Comparison of ENCODE assay signal across 20 cellular contexts in the genomic region with DNA sequence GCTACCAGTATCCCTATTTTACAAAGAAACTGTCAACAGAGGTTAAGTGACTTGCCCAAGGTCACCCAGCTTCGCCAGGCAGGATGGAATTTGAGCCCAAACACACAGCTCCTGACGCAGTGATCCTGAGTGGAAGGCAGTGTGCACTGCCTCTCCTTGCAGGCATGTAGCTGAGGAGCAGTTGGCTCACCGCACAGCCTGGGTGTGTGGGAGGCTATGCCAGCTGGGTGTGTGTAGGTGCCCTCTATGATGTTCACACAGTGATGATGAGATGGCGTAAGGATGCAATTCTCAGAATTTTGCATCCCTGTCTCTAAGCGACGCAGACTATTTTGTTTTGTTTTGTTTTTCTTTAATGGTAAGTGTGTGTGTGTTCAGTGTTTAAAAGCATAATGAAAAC.
A peak's percentile ranks its signal among the peaks of the same experiment; 100 is the strongest.
DNase-seq lines count a peak whose midpoint lies in the region; ATAC-seq and FAIRE-seq lines count a peak whose summit lies in the region.
"Had no signal": no experiment of that assay in that cellular context is flagged by ENCODE, and none has a peak within 500 bp of the region (broad histone marks: within the 10 kb centered on the region; RNA-seq: fewer than 3 reads in every experiment).

No MANE protein-coding gene starts in this region.

- no peak overlapping the region for H3K18ac ChIP-seq in trophoblast cell (ENCODE audit: low read length)

- peak overlapping the region; percentile 32 for H3K4me3 ChIP-seq in trophoblast cell (ENCODE audit: low read depth, low read length)
- H3K4me3 ChIP-seq: BLaER1, GM23338 had no signal

- H4K91ac ChIP-seq in trophoblast cell (ENCODE audit: low read depth, low read length): no peak overlapping the region

- peaks cover 5% of the 10 kb centered on the region for H3K9me3 ChIP-seq in trophoblast cell (ENCODE audit: insufficient read depth, low read depth, low read length)
- H3K9me3 ChIP-seq: BLaER1 had no signal

- no peaks in the 10 kb centered on the region for H3K27me3 ChIP-seq in trophoblast cell (ENCODE audit: insufficient read depth, low read length)
- H3K27me3 ChIP-seq: BLaER1 had no signal

- H2BK12ac ChIP-seq in trophoblast cell (ENCODE audit: low read length): no peak overlapping the region

- no peak overlapping the region for H2BK120ac ChIP-seq in trophoblast cell (ENCODE audit: insufficient read depth, low read length, poor library complexity)

- ATAC-seq in HG02981 (IDR thresholded peaks at IDR 0.05; ENCODE audit: unreplicated experiment): no peak

- H2AFZ ChIP-seq in trophoblast cell (ENCODE audit: insufficient read depth, low read length, poor library complexity): no peak overlapping the region
- H2AFZ ChIP-seq: GM23338 had no signal

- no peak overlapping the region for H3K4me2 ChIP-seq in trophoblast cell (ENCODE audit: low read length)
- H3K4me2 ChIP-seq: GM23338 had no signal

- no peak overlapping the region for H2AK5ac ChIP-seq in trophoblast cell (ENCODE audit: low read length)

- no peak overlapping the region for H3K14ac ChIP-seq in trophoblast cell (ENCODE audit: low read length)

- peak overlapping the region; percentile 46 for H3K27ac ChIP-seq in caudate nucleus (ENCODE audit: low read depth, low read length)
- H3K27ac ChIP-seq in trophoblast cell (ENCODE audit: low read depth, low read length): no peak overlapping the region

- H3K23ac ChIP-seq in trophoblast cell (ENCODE audit: low read length): no peak overlapping the region

- H4K8ac ChIP-seq in trophoblast cell (ENCODE audit: low read depth, low read length): no peak overlapping the region

- H3K9ac ChIP-seq in trophoblast cell (ENCODE audit: low read length): no peak overlapping the region
- H3K9ac ChIP-seq: BLaER1 had no signal

- WGBS in trophoblast cell (ENCODE audit: extremely low coverage, insufficient coverage, insufficient read length): no CpG with 5 or more reads among the region's 6 CpGs

- H3K79me1 ChIP-seq in trophoblast cell (ENCODE audit: low read length): no peaks in the 10 kb centered on the region

- H3K4me1 ChIP-seq in trophoblast cell (ENCODE audit: control insufficient read depth in 1 of 2, insufficient read depth in 2 of 2, low read length in 2 of 2): no peaks in the 10 kb centered on the region

- H3K79me2 ChIP-seq in trophoblast cell (ENCODE audit: control insufficient read depth, insufficient read depth, low read length, poor library complexity): no peaks in the 10 kb centered on the region

- FAIRE-seq in urothelium cell line (lab: Jason Lieb, UNC): peak; percentile 13
- FAIRE-seq: A204.1, H54, HTR-8/SVneo had no signal

- H4K12ac ChIP-seq in trophoblast cell (ENCODE audit: low read depth, low read length): no peak overlapping the region

- no peak overlapping the region for H3K4ac ChIP-seq in trophoblast cell (ENCODE audit: low read depth, low read length)

- peak in 43 of 61 donors; percentile 9 to 92 (median 51) for DNase-seq in caudate nucleus (lab: John Stamatoyannopoulos, UW)
- peak; percentile 32 for DNase-seq in inferior parietal cortex (ENCODE audit: extremely low spot score)
- DNase-seq in trophoblast cell: no peak
- no peak for DNase-seq in urothelium cell line (ENCODE audit: low spot score)
- DNase-seq in AG20443 (ENCODE audit: low spot score): no peak
- no peak for DNase-seq in stimulated activated CD4-positive, alpha-beta T cell treated with anti-CD3 and anti-CD28 coated beads, Interleukin-2, amount 100 ng/mL, for 48 hours
- DNase-seq: ACHN; AML-193; CD4-positive, alpha-beta memory T cell; DMS153; DMS79 treated with DMSO at 0.1 percent for 48 hours; GF-D8; HCEC 1CT; IMR-90 had no signal

- H3K36me3 ChIP-seq in trophoblast cell (ENCODE audit: control insufficient read depth in 1 of 2, insufficient read depth in 2 of 2, low read length in 2 of 2): no peaks in the 10 kb centered on the region
- H3K36me3 ChIP-seq: BLaER1 had no signal

- no peak overlapping the region for H2BK5ac ChIP-seq in trophoblast cell (ENCODE audit: low read depth, low read length, poor library complexity)

Comparison
In these comparisons a context has a peak if more than half of its experiments do, and no peak if none do; other contexts are left out.
1. DNase-seq: peak in caudate nucleus (43 of 61) and inferior parietal cortex (single experiment); none in trophoblast cell (0 of 2), urothelium cell line (single experiment), AG20443 (single experiment) and stimulated activated CD4-positive, alpha-beta T cell treated with anti-CD3 and anti-CD28 coated beads, Interleukin-2, amount 100 ng/mL, for 48 hours (0 of 2).